Comparison of ENCODE assay signal across 8 cellular contexts in genomic region chr16:20675488-20676267, GRCh38.
A peak's percentile ranks its signal among the peaks of the same experiment; 100 is the strongest.
DNase-seq lines count a peak whose midpoint lies in the region; ATAC-seq lines count a peak whose summit lies in the region.

No MANE protein-coding gene starts in this region.

- no peaks in the 10 kb centered on the region for H3K9me3 Mint-ChIP-seq in activated naive CD8-positive, alpha-beta T cell (ENCODE audit: low read depth)

- peak; percentile 60 to 68 for ATAC-seq in activated CD4-positive, CD25-positive, alpha-beta regulatory T cell treated with anti-CD3 and anti-CD28 coated beads, Interleukin-2, amount 50 U/mL, for 24 hours
- ATAC-seq in HG02970 (IDR thresholded peaks at IDR 0.05; ENCODE audit: low FRiP score, unreplicated experiment) = no peak

- peaks cover 36% of the 10 kb centered on the region for H3K4me1 Mint-ChIP-seq in activated naive CD8-positive, alpha-beta T cell (ENCODE audit: low read depth)

- H3K36me3 Mint-ChIP-seq in activated naive CD8-positive, alpha-beta T cell = no peaks in the 10 kb centered on the region

- peak overlapping the region; percentile 84 for H3K4me3 Mint-ChIP-seq in activated naive CD8-positive, alpha-beta T cell

- peak overlapping the region; percentile 80 for H3K27ac Mint-ChIP-seq in activated naive CD8-positive, alpha-beta T cell

- no peak for DNase-seq in activated CD4-positive, CD25-positive, alpha-beta regulatory T cell treated with anti-CD3 and anti-CD28 coated beads, Interleukin-2, amount 50 U/mL, for 72 hours
- DNase-seq in NCI-H2029 (lab: John Stamatoyannopoulos, UW) = peak; percentile 37
- peak; percentile 69 for DNase-seq in iPS-NIHi11 (ENCODE audit: low spot score)
- DNase-seq in stimulated activated CD4-positive, alpha-beta T cell treated with anti-CD3 and anti-CD28 coated beads, Interleukin-12 subunit alpha, Interleukin-12 subunit beta, amount 100 ng/mL, for 4 hours = peak; percentile 30
- no peak for DNase-seq in inferior parietal cortex (ENCODE audit: extremely low spot score)

- no peaks in the 10 kb centered on the region for H3K27me3 Mint-ChIP-seq in activated naive CD8-positive, alpha-beta T cell

Comparison
In these comparisons a context has a peak if more than half of its experiments do, and no peak if none do; other contexts are left out.
1. DNase-seq: peak in NCI-H2029 (single experiment), iPS-NIHi11 (single experiment) and stimulated activated CD4-positive, alpha-beta T cell treated with anti-CD3 and anti-CD28 coated beads, Interleukin-12 subunit alpha, Interleukin-12 subunit beta, amount 100 ng/mL, for 4 hours (single experiment); none in activated CD4-positive, CD25-positive, alpha-beta regulatory T cell treated with anti-CD3 and anti-CD28 coated beads, Interleukin-2, amount 50 U/mL, for 72 hours (single experiment) and inferior parietal cortex (single experiment).